ENCODE assay signal across 22 cellular contexts in the genomic region with DNA sequence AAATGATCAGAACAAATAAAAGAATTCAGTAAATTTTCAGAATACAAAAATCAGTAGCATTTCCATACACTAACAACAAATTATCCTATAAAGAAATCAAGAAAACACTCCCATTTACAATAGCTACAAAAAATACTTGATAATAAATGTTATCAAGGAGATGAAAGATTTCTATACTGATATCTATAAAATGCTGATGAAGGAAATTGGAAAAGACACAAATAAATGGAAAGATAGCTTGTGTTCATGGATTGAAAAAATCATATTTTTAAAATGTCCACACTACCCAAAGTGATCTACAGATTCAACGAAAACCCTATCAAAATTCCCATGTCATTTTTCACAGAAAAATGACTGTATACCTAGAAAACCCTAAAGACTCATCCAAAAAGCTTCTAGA. TPM values are rescaled to one million over a fixed set of nuclear protein-coding genes. Genes with fewer than 3 reads are reported as not detected.
DNase-seq lines count a peak whose midpoint lies in the region; ATAC-seq, FAIRE-seq and TF ChIP-seq lines count a peak whose summit lies in the region.
"Had no signal": no experiment of that assay in that cellular context is flagged by ENCODE, and none has a peak within 500 bp of the region (broad histone marks: within the 10 kb centered on the region; RNA-seq: fewer than 3 reads in every experiment).

No MANE protein-coding gene starts in this region.

- no peak overlapping the region for H2AK9ac ChIP-seq in IMR-90 (replicated peaks; ENCODE audit: low read depth, low read length, poor library complexity)

- no peaks in the 10 kb centered on the region for H3K4me1 Mint-ChIP-seq in activated T-cell treated with anti-CD3 and anti-CD28 coated beads, Interleukin-2, amount 50 U/mL, for 72 hours (ENCODE audit: low read depth)
- H3K4me1 Mint-ChIP-seq: B cell had no signal

- H3K9ac ChIP-seq in IMR-90 (ENCODE audit: low read depth, low read length): no peak overlapping the region
- H3K9ac ChIP-seq: BLaER1 treated with 17β-estradiol and CSF1 and Interleukin-3, amounts not matched to agents 10 nM and 100 nM had no signal

- H3K27ac ChIP-seq in A549 (no peak overlapping the region), IMR-90 (ENCODE audit: insufficient read depth, low read length) (no peak overlapping the region)
- H3K27ac ChIP-seq: BLaER1 treated with 17β-estradiol and CSF1 and Interleukin-3, amounts not matched to agents 10 nM and 100 nM; C4-2B had no signal

- no peak overlapping the region for H3K27ac Mint-ChIP-seq in activated T-cell treated with anti-CD3 and anti-CD28 coated beads, Interleukin-2, amount 50 U/mL, for 72 hours
- H3K27ac Mint-ChIP-seq: B cell; CD4-positive, alpha-beta T cell; CD8-positive, alpha-beta T cell had no signal

- in situ Hi-C loops in IMR-90 (cut with MboI; ENCODE audit: low sequenced_read_pairs): no loop called here

- TF ChIP-seq CTCF in A549 (IDR thresholded peaks at IDR 0.05): no peak
- no peak for TF ChIP-seq CTCF in IMR-90 (conservative IDR thresholded peaks at IDR 0.05; ENCODE audit: low read depth, low read length)

- TF ChIP-seq RAD21 in A549 (conservative IDR thresholded peaks at IDR 0.05 in 1 of 2, IDR thresholded peaks at IDR 0.05 in 1 of 2) (no peak), IMR-90 (IDR thresholded peaks at IDR 0.05; ENCODE audit: low read length) (no peak)

- H3K14ac ChIP-seq in IMR-90 (replicated peaks; ENCODE audit: low read depth, low read length): no peak overlapping the region

- no peak overlapping the region for H3K18ac ChIP-seq in IMR-90 (ENCODE audit: low read depth, low read length)

- peaks cover 18% of the 10 kb centered on the region for H3K36me3 ChIP-seq in IMR-90 (ENCODE audit: control insufficient read depth, insufficient read depth, low read length)
- H3K36me3 ChIP-seq: BLaER1 treated with 17β-estradiol and CSF1 and Interleukin-3, amounts not matched to agents 10 nM and 100 nM had no signal

- no peak overlapping the region for H2AK5ac ChIP-seq in IMR-90 (ENCODE audit: low read depth, low read length)

- H3K4ac ChIP-seq in IMR-90 (ENCODE audit: low read depth, low read length): no peak overlapping the region

- no peak overlapping the region for H2AFZ ChIP-seq in IMR-90 (replicated peaks; ENCODE audit: low read length, poor library complexity)

- TF ChIP-seq POLR2A in A549 (IDR thresholded peaks at IDR 0.05; ENCODE audit: low read length) (no peak), IMR-90 (IDR thresholded peaks at IDR 0.05; ENCODE audit: low read depth, low read length) (no peak)

- H3K9me3 ChIP-seq in A549 (peaks cover 9% of the 10 kb centered on the region; the same call in 1 of the 3 replicates), IMR-90 (ENCODE audit: control insufficient read depth, insufficient read depth, low read length) (no peaks in the 10 kb centered on the region)

- no peaks in the 10 kb centered on the region for H3K27me3 Mint-ChIP-seq in activated T-cell treated with anti-CD3 and anti-CD28 coated beads, Interleukin-2, amount 50 U/mL, for 72 hours (ENCODE audit: low read depth)
- H3K27me3 Mint-ChIP-seq: B cell; CD4-positive, alpha-beta T cell had no signal

- no peaks in the 10 kb centered on the region for H3K9me1 ChIP-seq in IMR-90 (ENCODE audit: insufficient read depth, low read length)

- H2BK5ac ChIP-seq in IMR-90 (ENCODE audit: low read depth, low read length, poor library complexity, severe bottlenecking): no peak overlapping the region

- POLR2A ChIA-PET in A549 (lab: Yijun Ruan, JAX): no interaction called here
- POLR2A ChIA-PET in IMR-90 (lab: Charles Lee; ENCODE audit: unreplicated experiment): no interaction called here

- H4K91ac ChIP-seq in IMR-90 (ENCODE audit: insufficient read depth, low read depth, low read length): no peak overlapping the region

- no peak overlapping the region for H2BK20ac ChIP-seq in IMR-90 (ENCODE audit: low read depth, low read length)

- 26% methylated on average over 1 of the region's 1 CpG for WGBS in A549 (ENCODE audit: missing lambda C conversion rate)
- WGBS in IMR-90 (ENCODE audit: extremely low coverage in 2 of 2, insufficient read length in 1 of 2), 2 experiments: no CpG with 5 or more reads among the region's 1 CpG

- H2BK15ac ChIP-seq in IMR-90 (ENCODE audit: low read depth, low read length): no peak overlapping the region

- H3K9me3 Mint-ChIP-seq in activated T-cell treated with anti-CD3 and anti-CD28 coated beads, Interleukin-2, amount 50 U/mL, for 72 hours: peaks cover 3 to 5% of the 10 kb centered on the region in 2 donors

- H3K4me3 ChIP-seq in A549 (no peak overlapping the region), IMR-90 (ENCODE audit: insufficient read depth, low read depth, low read length) (no peak overlapping the region)
- H3K4me3 ChIP-seq: BLaER1 treated with 17β-estradiol and CSF1 and Interleukin-3, amounts not matched to agents 10 nM and 100 nM had no signal

- no peak overlapping the region for H3K4me2 ChIP-seq in A549
- no peak overlapping the region for H3K4me2 ChIP-seq in IMR-90 (ENCODE audit: low read depth, low read length)
- H3K4me2 ChIP-seq: BLaER1 treated with 17β-estradiol and CSF1 and Interleukin-3, amounts not matched to agents 10 nM and 100 nM had no signal

- H2BK120ac ChIP-seq in IMR-90 (ENCODE audit: low read depth, low read length): no peak overlapping the region

- no peaks in the 10 kb centered on the region for H3K4me1 ChIP-seq in A549
- H3K4me1 ChIP-seq in IMR-90 (ENCODE audit: control insufficient read depth, insufficient read depth, low read length): no peaks in the 10 kb centered on the region
- H3K4me1 ChIP-seq: Caco-2 had no signal

- peaks cover 10 to 18% of the 10 kb centered on the region in 2 donors for H3K36me3 Mint-ChIP-seq in activated T-cell treated with anti-CD3 and anti-CD28 coated beads, Interleukin-2, amount 50 U/mL, for 72 hours (ENCODE audit: insufficient read depth in 2 of 2)

- H3K23ac ChIP-seq in IMR-90 (ENCODE audit: low read depth, low read length): no peak overlapping the region

- intact Hi-C loops in IMR-90 (cut with micrococcal nuclease): no loop called here

- dilution Hi-C loops in IMR-90 (cut with HindIII; ENCODE audit: low sequenced_read_pairs, unreplicated experiment): no loop called here

- no peak overlapping the region for H4K5ac ChIP-seq in IMR-90 (ENCODE audit: low read depth, low read length)

- DNase-seq in A549 (ENCODE audit: low read depth in 1 of 2, low spot score in 1 of 2): no peak
- no peak for DNase-seq in IMR-90
- no peak for DNase-seq in activated effector memory CD4-positive, alpha-beta T cell treated with Interleukin-2 at 50 U/mL for 16 hours
- DNase-seq in activated T-cell treated with anti-CD3 and anti-CD28 coated beads, Interleukin-2, amount 50 U/mL, for 72 hours: no peak
- DNase-seq: 8988T; AML-193; Caco-2; Calu3; CD4-positive, alpha-beta T cell; CD8-positive, alpha-beta T cell; DMS79 treated with DMSO at 0.1 percent for 48 hours; GF-D8 had no signal

- no peak overlapping the region for H3K56ac ChIP-seq in IMR-90 (ENCODE audit: extremely low read depth, insufficient read depth, low read length)

- CTCF ChIA-PET in A549 (lab: Yijun Ruan, JAX): interaction anchor here (0.9 to 1.4 kb wide), 3 partner anchors 9 to 350 kb away, joined by 3 to 4 read pairs (median 4); no protein-coding TSS in a partner anchor
- CTCF ChIA-PET in IMR-90 (lab: Yijun Ruan, JAX): no interaction called here

- BruUV-seq in IMR-90 (replicated peaks; lab: Mats Ljungman, UMichigan): no TSS peak

- FAIRE-seq in A549 (lab: Jason Lieb, UNC) (peak; percentile 36), colon (lab: Jason Lieb, UNC) (peak; percentile 75)
- FAIRE-seq: A204.1, D721Med, G401.6, GM12891, GM19239 had no signal

- ATAC-seq in A549: no peak
- no peak for ATAC-seq in IMR-90 (ENCODE audit: low read depth)
- ATAC-seq in activated T-cell treated with anti-CD3 and anti-CD28 coated beads, Interleukin-2, amount 50 U/mL, for 72 hours (replicated peaks in 1 of 2): no peak
- no peak for ATAC-seq in HG02678 (IDR thresholded peaks at IDR 0.05; ENCODE audit: unreplicated experiment)
- ATAC-seq: CD8-positive, alpha-beta T cell had no signal

- H3K79me1 ChIP-seq in IMR-90 (ENCODE audit: low read depth in 1 of 2, low read length in 2 of 2): peaks cover 6 to 10% of the 10 kb centered on the region in 2 experiments

- H4K20me1 ChIP-seq in IMR-90 (ENCODE audit: insufficient read depth, low read length): no peaks in the 10 kb centered on the region
- H4K20me1 ChIP-seq: BLaER1 treated with 17β-estradiol and CSF1 and Interleukin-3, amounts not matched to agents 10 nM and 100 nM had no signal

- H3K4me3 Mint-ChIP-seq in activated T-cell treated with anti-CD3 and anti-CD28 coated beads, Interleukin-2, amount 50 U/mL, for 72 hours: no peak overlapping the region
- H3K4me3 Mint-ChIP-seq: B cell; CD4-positive, alpha-beta T cell; CD8-positive, alpha-beta T cell had no signal

- TF ChIP-seq EP300 in A549 (IDR thresholded peaks at IDR 0.05): no peak

- H4K8ac ChIP-seq in IMR-90 (ENCODE audit: low read depth in 2 of 2, low read length in 2 of 2): no peak overlapping the region

- H3K27me3 ChIP-seq in IMR-90 (ENCODE audit: control insufficient read depth, insufficient read depth, low read length): no peaks in the 10 kb centered on the region
- H3K27me3 ChIP-seq: BLaER1 treated with 17β-estradiol and CSF1 and Interleukin-3, amounts not matched to agents 10 nM and 100 nM had no signal

RNA-seq across cellular contexts. Expression of a gene that starts 18.1 kb away (rescaled TPM):
- polyA plus RNA-seq in A549 (2011; rRNA removed) (0.16 and 0.23 TPM in 2 replicates), A549 (2017; fragmentation: RNase III; extraction: RNeasy Plus Mini Kit Qiagen cat#74134 plus additional on column Dnase treatment) (0.08 to 0.12 TPM (median 0.09 TPM) in 3 replicates), IMR-90 (2012; rRNA removed) (13.5 and 16.6 TPM in 2 replicates)
- 0.05 and 0.08 TPM in 2 replicates for polyA plus RNA-seq in A549 (2012; cell fraction: cytosol; rRNA removed)
- 0.16 and 0.24 TPM in 2 replicates for polyA plus RNA-seq in A549 (2012; cell fraction: nucleus; rRNA removed)
- polyA minus RNA-seq in A549 (2011; rRNA and poly(A)+ RNA removed): 0.24 TPM in 1 of 2 replicates, not detected in the other
- total RNA-seq in IMR-90 (2012; rRNA removed): 38.9 and 48.6 TPM in 2 replicates
- polyA plus RNA-seq in IMR-90 (2012; cell fraction: cytosol; rRNA removed): 2.8 and 5.1 TPM in 2 replicates
- 6.9 and 48.3 TPM in 2 replicates for polyA plus RNA-seq in IMR-90 (2012; cell fraction: nucleus; rRNA removed; ENCODE audit: low replicate concordance)
- total RNA-seq in activated T-cell treated with anti-CD3 and anti-CD28 coated beads, Interleukin-2, amount 50 U/mL, for 72 hours: 1 to 10 TPM; 9.1 to 9.8 TPM
- total RNA-seq: Caco-2 had no signal

RNA-seq across cellular contexts. Expression of a gene that starts 34.3 kb away (rescaled TPM):
- polyA plus RNA-seq in A549 (2011; rRNA removed): 12.2 and 12.5 TPM in 2 replicates
- polyA plus RNA-seq in A549 (2012; cell fraction: cytosol; rRNA removed): 4.8 and 5.2 TPM in 2 replicates
- 5.1 and 6.4 TPM in 2 replicates for polyA plus RNA-seq in A549 (2012; cell fraction: nucleus; rRNA removed)
- 5.4 to 6.8 TPM (median 6.6 TPM) in 3 replicates for polyA plus RNA-seq in A549 (2017; fragmentation: RNase III; extraction: RNeasy Plus Mini Kit Qiagen cat#74134 plus additional on column Dnase treatment)
- 11.9 and 22.0 TPM in 2 replicates for polyA minus RNA-seq in A549 (2011; rRNA and poly(A)+ RNA removed)
- total RNA-seq in IMR-90 (2012; rRNA removed): 2.5 and 3.9 TPM in 2 replicates
- polyA plus RNA-seq in IMR-90 (2012; rRNA removed): 1.4 and 1.7 TPM in 2 replicates
- polyA plus RNA-seq in IMR-90 (2012; cell fraction: cytosol; rRNA removed): 0.18 and 0.68 TPM in 2 replicates
- 2.1 and 2.7 TPM in 2 replicates for polyA plus RNA-seq in IMR-90 (2012; cell fraction: nucleus; rRNA removed; ENCODE audit: low replicate concordance)
- total RNA-seq in activated T-cell treated with anti-CD3 and anti-CD28 coated beads, Interleukin-2, amount 50 U/mL, for 72 hours: 10 to 100 TPM; 45.8 to 57.3 TPM
- total RNA-seq: Caco-2 had no signal

RNA-seq across cellular contexts. Expression of a gene that starts 40.8 kb away (rescaled TPM):
- polyA plus RNA-seq in A549 (2011; rRNA removed) (24.0 and 27.2 TPM in 2 replicates), A549 (2017; fragmentation: RNase III; extraction: RNeasy Plus Mini Kit Qiagen cat#74134 plus additional on column Dnase treatment) (6.9 to 8.2 TPM (median 7.4 TPM) in 3 replicates), IMR-90 (2012; rRNA removed) (25.4 and 29.9 TPM in 2 replicates)
- polyA plus RNA-seq in A549 (2012; cell fraction: cytosol; rRNA removed): 6.0 and 6.9 TPM in 2 replicates
- polyA plus RNA-seq in A549 (2012; cell fraction: nucleus; rRNA removed): 6.9 and 8.9 TPM in 2 replicates
- 27.4 and 33.3 TPM in 2 replicates for polyA minus RNA-seq in A549 (2011; rRNA and poly(A)+ RNA removed)
- total RNA-seq in IMR-90 (2012; rRNA removed): 114 and 144 TPM in 2 replicates
- polyA plus RNA-seq in IMR-90 (2012; cell fraction: cytosol; rRNA removed): 11.7 and 13.1 TPM in 2 replicates
- polyA plus RNA-seq in IMR-90 (2012; cell fraction: nucleus; rRNA removed; ENCODE audit: low replicate concordance): 11.9 and 55.3 TPM in 2 replicates
- total RNA-seq in activated T-cell treated with anti-CD3 and anti-CD28 coated beads, Interleukin-2, amount 50 U/mL, for 72 hours: 10 to 100 TPM; 37.1 to 64.7 TPM
- total RNA-seq: Caco-2 had no signal
